Comparison of ENCODE assay signal across 1 cellular context in the genomic region with DNA sequence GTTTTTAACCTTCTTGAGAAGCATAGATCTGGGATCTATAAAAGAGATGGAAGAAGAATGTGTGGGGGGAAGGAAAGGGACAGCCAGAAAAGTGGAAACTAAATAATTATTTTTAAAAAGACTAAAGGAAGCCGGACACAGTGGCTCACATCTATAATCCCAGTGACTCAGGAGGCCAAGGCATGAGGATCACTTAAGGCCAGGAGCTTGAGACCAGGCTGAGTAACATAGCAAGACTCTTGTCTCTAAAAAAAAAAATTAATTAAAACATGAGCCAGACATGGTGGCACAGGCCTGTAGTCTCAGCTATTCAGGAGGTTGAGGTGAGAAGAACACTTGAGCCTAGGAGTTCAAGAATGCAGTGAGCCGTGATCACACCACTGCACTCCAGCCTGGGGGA.
TF ChIP-seq lines count a peak whose summit lies in the region.

No MANE protein-coding gene starts in this region.

TF ChIP-seq in GM23338, 12 proteins besides CTCF, POLR2A, EP300 and RAD21 (continued from another document):
- TF ChIP-seq, protein P1, sequence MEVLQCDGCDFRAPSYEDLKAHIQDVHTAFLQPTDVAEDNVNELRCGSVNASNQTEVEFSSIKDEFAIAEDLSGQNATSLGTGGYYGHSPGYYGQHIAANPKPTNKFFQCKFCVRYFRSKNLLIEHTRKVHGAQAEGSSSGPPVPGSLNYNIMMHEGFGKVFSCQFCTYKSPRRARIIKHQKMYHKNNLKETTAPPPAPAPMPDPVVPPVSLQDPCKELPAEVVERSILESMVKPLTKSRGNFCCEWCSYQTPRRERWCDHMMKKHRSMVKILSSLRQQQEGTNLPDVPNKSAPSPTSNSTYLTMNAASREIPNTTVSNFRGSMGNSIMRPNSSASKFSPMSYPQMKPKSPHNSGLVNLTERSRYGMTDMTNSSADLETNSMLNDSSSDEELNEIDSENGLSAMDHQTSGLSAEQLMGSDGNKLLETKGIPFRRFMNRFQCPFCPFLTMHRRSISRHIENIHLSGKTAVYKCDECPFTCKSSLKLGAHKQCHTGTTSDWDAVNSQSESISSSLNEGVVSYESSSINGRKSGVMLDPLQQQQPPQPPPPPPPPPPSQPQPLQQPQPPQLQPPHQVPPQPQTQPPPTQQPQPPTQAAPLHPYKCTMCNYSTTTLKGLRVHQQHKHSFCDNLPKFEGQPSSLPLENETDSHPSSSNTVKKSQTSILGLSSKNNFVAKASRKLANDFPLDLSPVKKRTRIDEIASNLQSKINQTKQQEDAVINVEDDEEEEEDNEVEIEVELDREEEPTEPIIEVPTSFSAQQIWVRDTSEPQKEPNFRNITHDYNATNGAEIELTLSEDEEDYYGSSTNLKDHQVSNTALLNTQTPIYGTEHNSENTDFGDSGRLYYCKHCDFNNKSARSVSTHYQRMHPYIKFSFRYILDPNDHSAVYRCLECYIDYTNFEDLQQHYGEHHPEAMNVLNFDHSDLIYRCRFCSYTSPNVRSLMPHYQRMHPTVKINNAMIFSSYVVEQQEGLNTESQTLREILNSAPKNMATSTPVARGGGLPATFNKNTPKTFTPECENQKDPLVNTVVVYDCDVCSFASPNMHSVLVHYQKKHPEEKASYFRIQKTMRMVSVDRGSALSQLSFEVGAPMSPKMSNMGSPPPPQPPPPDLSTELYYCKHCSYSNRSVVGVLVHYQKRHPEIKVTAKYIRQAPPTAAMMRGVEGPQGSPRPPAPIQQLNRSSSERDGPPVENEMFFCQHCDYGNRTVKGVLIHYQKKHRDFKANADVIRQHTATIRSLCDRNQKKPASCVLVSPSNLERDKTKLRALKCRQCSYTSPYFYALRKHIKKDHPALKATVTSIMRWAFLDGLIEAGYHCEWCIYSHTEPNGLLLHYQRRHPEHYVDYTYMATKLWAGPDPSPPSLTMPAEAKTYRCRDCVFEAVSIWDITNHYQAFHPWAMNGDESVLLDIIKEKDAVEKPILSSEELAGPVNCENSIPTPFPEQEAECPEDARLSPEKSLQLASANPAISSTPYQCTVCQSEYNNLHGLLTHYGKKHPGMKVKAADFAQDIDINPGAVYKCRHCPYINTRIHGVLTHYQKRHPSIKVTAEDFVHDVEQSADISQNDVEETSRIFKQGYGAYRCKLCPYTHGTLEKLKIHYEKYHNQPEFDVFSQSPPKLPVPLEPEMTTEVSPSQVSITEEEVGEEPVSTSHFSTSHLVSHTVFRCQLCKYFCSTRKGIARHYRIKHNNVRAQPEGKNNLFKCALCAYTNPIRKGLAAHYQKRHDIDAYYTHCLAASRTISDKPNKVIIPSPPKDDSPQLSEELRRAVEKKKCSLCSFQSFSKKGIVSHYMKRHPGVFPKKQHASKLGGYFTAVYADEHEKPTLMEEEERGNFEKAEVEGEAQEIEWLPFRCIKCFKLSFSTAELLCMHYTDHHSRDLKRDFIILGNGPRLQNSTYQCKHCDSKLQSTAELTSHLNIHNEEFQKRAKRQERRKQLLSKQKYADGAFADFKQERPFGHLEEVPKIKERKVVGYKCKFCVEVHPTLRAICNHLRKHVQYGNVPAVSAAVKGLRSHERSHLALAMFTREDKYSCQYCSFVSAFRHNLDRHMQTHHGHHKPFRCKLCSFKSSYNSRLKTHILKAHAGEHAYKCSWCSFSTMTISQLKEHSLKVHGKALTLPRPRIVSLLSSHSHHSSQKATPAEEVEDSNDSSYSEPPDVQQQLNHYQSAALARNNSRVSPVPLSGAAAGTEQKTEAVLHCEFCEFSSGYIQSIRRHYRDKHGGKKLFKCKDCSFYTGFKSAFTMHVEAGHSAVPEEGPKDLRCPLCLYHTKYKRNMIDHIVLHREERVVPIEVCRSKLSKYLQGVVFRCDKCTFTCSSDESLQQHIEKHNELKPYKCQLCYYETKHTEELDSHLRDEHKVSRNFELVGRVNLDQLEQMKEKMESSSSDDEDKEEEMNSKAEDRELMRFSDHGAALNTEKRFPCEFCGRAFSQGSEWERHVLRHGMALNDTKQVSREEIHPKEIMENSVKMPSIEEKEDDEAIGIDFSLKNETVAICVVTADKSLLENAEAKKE (CRISPR knock-in tag; IDR thresholded peaks at IDR 0.05): no peak
- TF ChIP-seq, protein P2, sequence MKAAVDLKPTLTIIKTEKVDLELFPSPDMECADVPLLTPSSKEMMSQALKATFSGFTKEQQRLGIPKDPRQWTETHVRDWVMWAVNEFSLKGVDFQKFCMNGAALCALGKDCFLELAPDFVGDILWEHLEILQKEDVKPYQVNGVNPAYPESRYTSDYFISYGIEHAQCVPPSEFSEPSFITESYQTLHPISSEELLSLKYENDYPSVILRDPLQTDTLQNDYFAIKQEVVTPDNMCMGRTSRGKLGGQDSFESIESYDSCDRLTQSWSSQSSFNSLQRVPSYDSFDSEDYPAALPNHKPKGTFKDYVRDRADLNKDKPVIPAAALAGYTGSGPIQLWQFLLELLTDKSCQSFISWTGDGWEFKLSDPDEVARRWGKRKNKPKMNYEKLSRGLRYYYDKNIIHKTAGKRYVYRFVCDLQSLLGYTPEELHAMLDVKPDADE (IDR thresholded peaks at IDR 0.05): no peak
TF ChIP-seq in GM23338: peak in this region for 0.
